10 cellular contexts compared by ENCODE assay signal in the genomic region with DNA sequence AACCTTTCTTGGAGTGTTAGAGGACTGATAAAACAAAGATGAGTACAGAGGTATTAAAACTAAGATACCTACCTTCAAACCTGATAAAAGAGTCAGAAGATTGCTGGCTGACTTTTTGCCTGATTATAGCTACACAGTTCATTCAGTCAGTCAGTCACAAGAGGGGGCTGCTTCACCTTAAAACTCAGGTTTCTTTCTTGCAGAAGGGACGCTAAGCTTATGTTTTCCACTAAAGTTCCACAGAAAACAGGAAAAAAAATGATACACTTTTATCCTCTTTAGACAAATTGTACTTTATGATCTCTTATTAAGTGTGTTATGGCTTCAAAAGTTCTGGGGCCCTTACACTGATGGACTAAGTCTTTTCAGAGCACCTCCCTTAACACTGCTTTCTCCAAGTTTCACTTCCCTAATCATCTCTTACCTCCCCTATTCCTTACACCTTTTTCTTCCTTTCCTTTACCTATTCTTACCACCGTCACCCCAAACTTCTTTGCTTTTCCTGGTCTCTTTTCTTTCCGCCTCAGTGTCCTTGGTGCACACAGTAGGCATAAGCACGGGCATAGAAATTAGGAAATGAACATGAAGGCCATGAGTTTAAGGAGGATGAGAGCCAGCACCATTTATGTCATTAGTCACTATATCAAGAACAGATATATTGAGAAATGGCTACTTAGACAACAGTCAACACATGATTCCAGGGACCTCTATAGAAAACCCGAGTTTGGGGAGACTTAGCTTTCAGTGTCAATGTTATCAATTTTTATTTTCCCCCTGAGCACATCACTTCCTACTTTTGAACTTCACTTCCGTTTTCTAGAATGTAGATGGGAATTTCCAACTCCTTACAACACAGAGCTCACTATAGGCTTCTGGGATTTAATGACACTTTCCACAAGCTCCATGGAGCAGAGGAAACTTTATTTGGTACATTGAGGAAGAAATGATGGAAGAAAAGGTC.
DNase-seq lines count a peak whose midpoint lies in the region; FAIRE-seq and TF ChIP-seq lines count a peak whose summit lies in the region.
"Had no signal": no experiment of that assay in that cellular context is flagged by ENCODE, and none has a peak within 500 bp of the region (broad histone marks: within the 10 kb centered on the region; RNA-seq: fewer than 3 reads in every experiment).

No MANE protein-coding gene starts in this region.

- no peak overlapping the region for H3K4me2 ChIP-seq in OCI-LY7 (ENCODE audit: low read length)

- H3K36me3 Mint-ChIP-seq in activated CD4-positive, alpha-beta T cell treated with anti-CD3 and anti-CD28 coated beads, Interleukin-2, amount 10 ng/mL, durations not matched to agents 24 days and 14 days (ENCODE audit: low read depth): peaks cover 1% of the 10 kb centered on the region

- peaks cover 4% of the 10 kb centered on the region for H3K27me3 Mint-ChIP-seq in activated CD4-positive, alpha-beta T cell treated with anti-CD3 and anti-CD28 coated beads, Interleukin-2, amount 10 ng/mL, durations not matched to agents 24 days and 14 days

- intact Hi-C loops in activated CD4-positive, alpha-beta T cell treated with anti-CD3 and anti-CD28 coated beads, Interleukin-2, amount 10 ng/mL, durations not matched to agents 24 days and 14 days (cut with micrococcal nuclease): loop anchor here (5.0 kb wide), 1 partner anchor 435 kb away; no protein-coding TSS in a partner anchor
- intact Hi-C loops in OCI-LY7 (cut with micrococcal nuclease; ENCODE audit: unreplicated experiment): no loop called here

- peaks cover 16% of the 10 kb centered on the region for H3K4me1 Mint-ChIP-seq in activated CD4-positive, alpha-beta T cell treated with anti-CD3 and anti-CD28 coated beads, Interleukin-2, amount 10 ng/mL, durations not matched to agents 24 days and 14 days

- no peaks in the 10 kb centered on the region for H3K36me3 ChIP-seq in OCI-LY7 (ENCODE audit: insufficient read depth, low read length)
- H3K36me3 ChIP-seq in small intestine (ENCODE audit: control insufficient read depth in 2 of 2, insufficient read depth in 2 of 2, low read length in 2 of 2): no peaks in the 10 kb centered on the region

- peak; percentile 72 for DNase-seq in activated CD4-positive, alpha-beta T cell treated with anti-CD3 and anti-CD28 coated beads, Interleukin-2, amount 10 ng/mL, durations not matched to agents 24 days and 14 days
- no peak for DNase-seq in activated CD4-positive, alpha-beta T cell treated with anti-CD3 and anti-CD28 coated beads, Interleukin-2, amount 50 U/mL, for 1 hour
- peak; percentile 11 for DNase-seq in OCI-LY7 (ENCODE audit: low spot score)
- DNase-seq in dermis blood vessel endothelial cell: peak; percentile 2
- peak; percentile 30 for DNase-seq in small intestine
- no peak for DNase-seq in DMS53 treated with DMSO at 0.1 percent for 48 hours (lab: John Stamatoyannopoulos, UW; ENCODE audit: unreplicated experiment)
- no peak for DNase-seq in SIG-M5 treated with dmso at 0.1 percent for 504 hours (lab: John Stamatoyannopoulos, UW; ENCODE audit: unreplicated experiment)
- no peak for DNase-seq in NCI-H1417 (lab: John Stamatoyannopoulos, UW)
- DNase-seq: anterior cingulate cortex, NCI-H146 had no signal

- POLR2A ChIA-PET in OCI-LY7 (lab: Charles Lee): interaction anchor here (0.6 kb wide), 2 partner anchors 9 to 79 kb away, joined by 3 read pairs; no protein-coding TSS in a partner anchor

- peaks cover 7% of the 10 kb centered on the region for H3K4me1 ChIP-seq in OCI-LY7 (ENCODE audit: insufficient read depth, low read length, poor library complexity, severe bottlenecking)
- no peaks in the 10 kb centered on the region for H3K4me1 ChIP-seq in small intestine (ENCODE audit: control insufficient read depth in 2 of 2, insufficient read depth in 1 of 2, low read depth in 1 of 2, low read length in 1 of 2)

- WGBS in small intestine, 3 donors: 52 to 71% (median 55%) methylated on average over 6 of the region's 6 CpGs

- H3K4me3 ChIP-seq in OCI-LY7 (ENCODE audit: low read depth, low read length, poor library complexity, severe bottlenecking) (no peak overlapping the region), small intestine (ENCODE audit: low read depth in 1 of 2, low read length in 2 of 2) (no peak overlapping the region)

- H3K79me2 ChIP-seq in OCI-LY7 (ENCODE audit: insufficient read depth, low read depth, low read length): no peaks in the 10 kb centered on the region

- H4K20me1 ChIP-seq in OCI-LY7 (ENCODE audit: insufficient read depth, low read length): no peaks in the 10 kb centered on the region

- H2AFZ ChIP-seq in OCI-LY7 (ENCODE audit: low read length): no peak overlapping the region

- peak; percentile 67 for TF ChIP-seq CTCF in OCI-LY7 (conservative IDR thresholded peaks at IDR 0.05; ENCODE audit: low read length)

- H3K9me3 Mint-ChIP-seq in activated CD4-positive, alpha-beta T cell treated with anti-CD3 and anti-CD28 coated beads, Interleukin-2, amount 10 ng/mL, durations not matched to agents 24 days and 14 days: no peaks in the 10 kb centered on the region

- no peaks in the 10 kb centered on the region for H3K9me2 ChIP-seq in OCI-LY7 (ENCODE audit: insufficient read depth, low read length)

- no peaks in the 10 kb centered on the region for H3K27me3 ChIP-seq in small intestine (ENCODE audit: control insufficient read depth in 2 of 2, insufficient read depth in 2 of 2, low read length in 2 of 2)

- H3K9me3 ChIP-seq in OCI-LY7 (ENCODE audit: low read length) (no peaks in the 10 kb centered on the region), small intestine (ENCODE audit: control insufficient read depth, low read depth) (no peaks in the 10 kb centered on the region)

- CTCF ChIA-PET in OCI-LY7 (lab: Charles Lee; ENCODE audit: unreplicated experiment): no interaction called here

- peak overlapping the region; percentile 84 for H3K27ac Mint-ChIP-seq in activated CD4-positive, alpha-beta T cell treated with anti-CD3 and anti-CD28 coated beads, Interleukin-2, amount 10 ng/mL, durations not matched to agents 24 days and 14 days

- H3K27ac ChIP-seq in OCI-LY7 (ENCODE audit: low read depth, low read length, poor library complexity, severe bottlenecking) (no peak overlapping the region), small intestine (ENCODE audit: low read depth in 1 of 2, low read length in 1 of 2) (no peak overlapping the region)

- no peak for FAIRE-seq in small intestine (lab: Jason Lieb, UNC)

- no TSS peak for BruUV-seq in OCI-LY7 (replicated peaks; lab: Mats Ljungman, UMichigan)

- peak overlapping the region; percentile 83 for H3K4me3 Mint-ChIP-seq in activated CD4-positive, alpha-beta T cell treated with anti-CD3 and anti-CD28 coated beads, Interleukin-2, amount 10 ng/mL, durations not matched to agents 24 days and 14 days

Comparison
In these comparisons a context has a peak if more than half of its experiments do, and no peak if none do; other contexts are left out.
1. DNase-seq: peak in activated CD4-positive, alpha-beta T cell treated with anti-CD3 and anti-CD28 coated beads, Interleukin-2, amount 10 ng/mL, durations not matched to agents 24 days and 14 days (single experiment), OCI-LY7 (single experiment), dermis blood vessel endothelial cell (single experiment) and small intestine (single experiment); none in activated CD4-positive, alpha-beta T cell treated with anti-CD3 and anti-CD28 coated beads, Interleukin-2, amount 50 U/mL, for 1 hour (single experiment), DMS53 treated with DMSO at 0.1 percent for 48 hours (single experiment), SIG-M5 treated with dmso at 0.1 percent for 504 hours (single experiment) and NCI-H1417 (0 of 3).